ENCODE assay signal across 20 cellular contexts in the genomic region with DNA sequence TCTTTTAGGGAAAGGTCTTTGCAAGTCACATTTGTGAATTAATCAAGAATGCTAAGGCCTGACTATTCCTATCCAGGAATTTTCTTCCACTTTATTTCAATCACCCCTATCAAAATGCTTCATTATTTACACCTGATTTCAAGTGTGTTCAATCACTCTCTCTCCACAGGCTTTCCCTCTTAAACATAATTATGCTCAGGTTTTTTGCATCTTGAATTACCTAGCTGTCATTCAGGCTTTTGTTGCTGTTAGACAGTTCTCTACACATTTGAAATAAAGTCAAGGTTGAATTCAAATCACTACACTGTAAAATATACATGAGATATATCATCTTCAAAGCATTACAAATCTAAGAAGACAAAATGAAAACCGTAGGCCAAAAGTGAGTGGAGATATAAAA.
"Had no signal": no experiment of that assay in that cellular context is flagged by ENCODE, and none has a peak within 500 bp of the region (broad histone marks: within the 10 kb centered on the region; RNA-seq: fewer than 3 reads in every experiment).

No MANE protein-coding gene starts in this region.

- H3K9me3 Mint-ChIP-seq: neural crest cell; stimulated activated naive CD8-positive, alpha-beta T cell treated with anti-CD3 and anti-CD28 coated beads, Interleukin-15, Interleukin-2, amounts not matched to agents 100 ng/mL and 50 ng/mL, for 24 hours had no signal

- H3K4me3 Mint-ChIP-seq: memory B cell; natural killer cell; neural crest cell; stimulated activated naive B cell treated with anti-CD40 and anti-IgM and Interleukin-4, amounts not matched to agents 10 μg/mL and 1 μg/mL and 100 μg/mL, for 72 hours; stimulated activated naive CD8-positive, alpha-beta T cell treated with anti-CD3 and anti-CD28 coated beads, Interleukin-15, Interleukin-2, amounts not matched to agents 100 ng/mL and 50 ng/mL, for 24 hours had no signal

- H3K27ac ChIP-seq: dorsolateral prefrontal cortex, parathyroid adenoma, right lobe of liver, thoracic aorta, tibial nerve, upper lobe of left lung had no signal

- H3K4me1 Mint-ChIP-seq: memory B cell; natural killer cell; neural crest cell; stimulated activated naive B cell treated with anti-CD40 and anti-IgM and Interleukin-4, amounts not matched to agents 10 μg/mL and 1 μg/mL and 100 μg/mL, for 72 hours had no signal

- H3K27me3 ChIP-seq: dorsolateral prefrontal cortex, right lobe of liver, tibial nerve, upper lobe of left lung had no signal

- H3K79me2 ChIP-seq: parathyroid adenoma had no signal

- H3K36me3 Mint-ChIP-seq: memory B cell; natural killer cell; stimulated activated naive B cell treated with anti-CD40 and anti-IgM and Interleukin-4, amounts not matched to agents 10 μg/mL and 1 μg/mL and 100 μg/mL, for 72 hours had no signal

- DNase-seq: dorsolateral prefrontal cortex; effector CD4-positive, alpha-beta T cell; hypothalamus; kidney; natural killer cell; right lobe of liver; small intestine; stimulated activated CD4-positive, alpha-beta T cell treated with anti-CD3 and anti-CD28 coated beads, Interleukin-15, amount 100 ng/mL, for 24 hours; stimulated activated CD4-positive, alpha-beta T cell treated with anti-CD3 and anti-CD28 coated beads, Interleukin-2, amount 100 ng/mL, for 48 hours; stimulated activated naive B cell treated with anti-CD40 and anti-IgM and Interleukin-4, amounts not matched to agents 10 μg/mL and 1 μg/mL and 100 μg/mL, for 72 hours; upper lobe of left lung had no signal

- H3K36me3 ChIP-seq: right lobe of liver, thoracic aorta, tibial nerve, upper lobe of left lung had no signal

- H3K4me3 ChIP-seq: dorsolateral prefrontal cortex, lung, right lobe of liver, thoracic aorta, tibial nerve, upper lobe of left lung had no signal

- ATAC-seq: left lobe of liver; natural killer cell; right lobe of liver; stimulated activated naive B cell treated with anti-CD40 and anti-IgM and Interleukin-4, amounts not matched to agents 10 μg/mL and 1 μg/mL and 100 μg/mL, for 72 hours had no signal

- H3K27me3 Mint-ChIP-seq: memory B cell; progenitor cell of endocrine pancreas; stimulated activated naive B cell treated with anti-CD40 and anti-IgM and Interleukin-4, amounts not matched to agents 10 μg/mL and 1 μg/mL and 100 μg/mL, for 72 hours; stimulated activated naive CD8-positive, alpha-beta T cell treated with anti-CD3 and anti-CD28 coated beads, Interleukin-15, Interleukin-2, amounts not matched to agents 100 ng/mL and 50 ng/mL, for 24 hours had no signal

- H3K27ac Mint-ChIP-seq: memory B cell; natural killer cell; progenitor cell of endocrine pancreas; stimulated activated naive B cell treated with anti-CD40 and anti-IgM and Interleukin-4, amounts not matched to agents 10 μg/mL and 1 μg/mL and 100 μg/mL, for 72 hours; stimulated activated naive CD8-positive, alpha-beta T cell treated with anti-CD3 and anti-CD28 coated beads, Interleukin-15, Interleukin-2, amounts not matched to agents 100 ng/mL and 50 ng/mL, for 24 hours had no signal

- H3K9me3 ChIP-seq: right lobe of liver, thoracic aorta, tibial nerve, upper lobe of left lung had no signal

- H2AFZ ChIP-seq: parathyroid adenoma had no signal

- H3K9ac ChIP-seq: parathyroid adenoma had no signal
